10 cellular contexts compared by ENCODE assay signal in genomic region chr14:21149641-21150367, GRCh38. TPM values are rescaled to one million over a fixed set of nuclear protein-coding genes. Genes with fewer than 3 reads are reported as not detected.
"Had no signal": no experiment of that assay in that cellular context is flagged by ENCODE, and none has a peak within 500 bp of the region (broad histone marks: within the 10 kb centered on the region; RNA-seq: fewer than 3 reads in every experiment).

No MANE protein-coding gene starts in this region.

- H3K36me3 ChIP-seq: HAP-1 had no signal

- H3K27ac ChIP-seq: HL-60 had no signal

- ATAC-seq: HCT116, K562 had no signal

- H3K4me3 ChIP-seq: HAP-1, K562 had no signal

- H3K4me1 ChIP-seq: HAP-1 had no signal

- FAIRE-seq: K562 had no signal

- DNase-seq: GOT3, H7, HFFc6, IMR-90 had no signal

RNA-seq across cellular contexts. Expression of gene OR5AU1, which starts 6.1 kb away (rescaled TPM):
- total RNA-seq: H4, H7, HFFc6, HT1080, IMR-90, K562 had no signal
- polyA plus RNA-seq: IMR-90, K562 had no signal

RNA-seq across cellular contexts. Expression of gene TMEM253, which starts 48.9 kb away (rescaled TPM):
- total RNA-seq: IMR-90 had no signal
